In the genomic region with DNA sequence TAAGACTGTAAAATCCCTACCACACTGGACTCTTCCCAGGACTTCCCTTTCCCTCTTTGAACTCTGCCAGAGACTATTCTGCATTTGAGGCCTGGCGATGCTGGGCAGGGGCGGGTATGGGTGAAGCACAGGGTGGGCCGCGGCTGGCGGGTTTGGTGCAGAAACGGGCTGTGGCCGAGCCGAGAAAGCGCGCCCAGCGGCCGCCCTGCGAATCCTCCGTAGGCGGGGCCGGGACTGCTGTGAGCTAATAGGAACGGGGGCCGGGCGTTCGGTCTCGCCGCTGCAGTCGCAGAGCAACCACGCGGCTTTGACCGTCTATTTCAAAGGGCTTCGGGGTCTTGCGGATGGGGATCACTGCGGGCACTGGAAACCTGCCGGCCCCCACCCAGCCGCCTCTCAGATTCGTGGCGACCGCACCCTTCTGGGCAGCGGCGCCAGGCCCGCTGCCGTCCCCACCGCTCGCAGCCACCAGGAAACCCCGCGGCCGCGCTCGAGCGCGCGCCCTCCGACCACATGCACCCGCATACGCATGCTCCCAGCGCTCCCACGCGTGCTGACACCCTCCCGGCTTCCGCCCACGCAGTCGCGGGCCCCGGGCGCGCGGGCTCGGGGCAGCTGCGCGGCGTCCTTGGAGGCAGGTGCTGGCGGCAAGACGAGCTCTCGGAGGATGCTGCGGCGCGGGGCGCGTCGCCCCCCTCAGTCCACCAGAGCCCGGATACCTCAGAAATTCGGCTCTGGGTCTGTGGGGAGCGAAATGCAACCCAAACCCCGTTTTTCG, we compare ENCODE assay signal across 8 cellular contexts. TPM values are rescaled to one million over a fixed set of nuclear protein-coding genes. Genes with fewer than 3 reads are reported as not detected.
DNase-seq lines count a peak whose midpoint lies in the region; ATAC-seq and TF ChIP-seq lines count a peak whose summit lies in the region.

No MANE protein-coding gene starts in this region.

- ATAC-seq in GM18858 (IDR thresholded peaks at IDR 0.05; ENCODE audit: unreplicated experiment) (peak; percentile 29), HG03064 (IDR thresholded peaks at IDR 0.05; ENCODE audit: low read depth, unreplicated experiment) (peak; percentile 43)

- H3K27me3 ChIP-seq in AG04450 (ENCODE audit: control insufficient read depth, insufficient read depth, low read length): no peaks in the 10 kb centered on the region

- DNase-seq in AG04450 (ENCODE audit: low read depth, low spot score) (peak; percentile 49), NCI-H2171 treated with DMSO at 0.1 percent for 48 hours (lab: John Stamatoyannopoulos, UW) (peak; percentile 59), islet precursor cell (peak; percentile 94)
- DNase-seq in activated CD4-positive, CD25-positive, alpha-beta regulatory T cell (lab: John Stamatoyannopoulos, UW): peak; percentile 57 to 79 (median 72)
- DNase-seq in central memory CD4-positive, alpha-beta T cell: peak; percentile 86
- DNase-seq in stimulated activated CD4-positive, alpha-beta T cell treated with anti-CD3 and anti-CD28 coated beads, Interleukin-12 subunit alpha, Interleukin-12 subunit beta, amount 100 ng/mL, for 4 hours: peak; percentile 77

- peak overlapping the region; percentile 98 for H3K27ac ChIP-seq in AG04450 (ENCODE audit: low read depth, low read length)

- CTCF ChIA-PET in AG04450 (lab: Charles Lee): interaction anchor here (0.6 to 5.2 kb wide), 13 partner anchors 18 to 852 kb away, joined by 3 to 217 read pairs (median 4); no protein-coding TSS in a partner anchor

- H3K9me3 ChIP-seq in AG04450 (ENCODE audit: control insufficient read depth, insufficient read depth, low read length): peaks cover 4% of the 10 kb centered on the region; the same call in 1 of the 2 replicates

- peak; percentile 45 for TF ChIP-seq CTCF in AG04450 (IDR thresholded peaks at IDR 0.05; ENCODE audit: low read depth, low read length)

- POLR2A ChIA-PET in AG04450 (lab: Yijun Ruan, JAX): interaction anchor here (0.6 to 1.8 kb wide), 9 partner anchors 33 to 518 kb away, joined by 3 to 8 read pairs (median 3); no protein-coding TSS in a partner anchor

- peak overlapping the region; percentile 83 for H3K4me3 ChIP-seq in AG04450 (ENCODE audit: low read depth, low read length)

RNA-seq across cellular contexts. Expression of gene DNTTIP2, which starts 32.7 kb away (rescaled TPM):
- polyA plus RNA-seq in AG04450 (2011; rRNA removed): 27.4 and 31.6 TPM in 2 replicates
- 12.1 and 27.0 TPM in 2 replicates for polyA minus RNA-seq in AG04450 (2011; rRNA and poly(A)+ RNA removed)

Comparison
In these comparisons a context has a peak if more than half of its experiments do, and no peak if none do; other contexts are left out.
1. Peak in every context shown above with its lines: DNase-seq, ATAC-seq, H3K4me3 ChIP-seq and H3K27ac ChIP-seq.